ENCODE assay signal across 8 cellular contexts in genomic region chr2:191635333-191636234, GRCh38. TPM values are rescaled to one million over a fixed set of nuclear protein-coding genes. Genes with fewer than 3 reads are reported as not detected.
DNase-seq lines count a peak whose midpoint lies in the region; ATAC-seq, FAIRE-seq and TF ChIP-seq lines count a peak whose summit lies in the region.

No MANE protein-coding gene starts in this region.

- peak overlapping the region; percentile 41 for H3K4me3 Mint-ChIP-seq in astrocyte (ENCODE audit: unreplicated experiment)
- peak overlapping the region in 4 of 8 donors; percentile 3 to 77 (median 32) for H3K4me3 Mint-ChIP-seq in CD4-positive, alpha-beta memory T cell

- peak; percentile 78 for DNase-seq in AG08395 (ENCODE audit: low spot score)
- DNase-seq in astrocyte (ENCODE audit: low read depth): peak; percentile 95
- no peak for DNase-seq in DMS79 (lab: John Stamatoyannopoulos, UW)
- DNase-seq in DMS53 (lab: John Stamatoyannopoulos, UW): no peak
- no peak for DNase-seq in CD4-positive, alpha-beta memory T cell
- DNase-seq in NCI-H2107 treated with DMSO at 0.1 percent for 48 hours (lab: John Stamatoyannopoulos, UW; ENCODE audit: unreplicated experiment): no peak

- H3K27ac ChIP-seq in astrocyte (ENCODE audit: low read depth, low read length): peak overlapping the region; percentile 97
- no peak overlapping the region for H3K27ac ChIP-seq in CD4-positive, alpha-beta memory T cell (ENCODE audit: low read depth, low read length)

- H3K36me3 ChIP-seq in astrocyte (ENCODE audit: insufficient read depth, low read length): no peaks in the 10 kb centered on the region
- no peaks in the 10 kb centered on the region for H3K36me3 ChIP-seq in CD4-positive, alpha-beta memory T cell (ENCODE audit: insufficient read depth, low read length)

- no peaks in the 10 kb centered on the region for H3K27me3 Mint-ChIP-seq in astrocyte (ENCODE audit: low read depth, unreplicated experiment)
- H3K27me3 Mint-ChIP-seq in CD4-positive, alpha-beta memory T cell: no peaks in the 10 kb centered on the region

- H3K9me3 ChIP-seq in astrocyte (ENCODE audit: insufficient read depth, low read depth, low read length): no peaks in the 10 kb centered on the region
- H3K9me3 ChIP-seq in CD4-positive, alpha-beta memory T cell (ENCODE audit: control insufficient read depth in 1 of 2, low read length in 2 of 2): no peaks in the 10 kb centered on the region

- no peak for TF ChIP-seq CTCF in astrocyte (IDR thresholded peaks at IDR 0.05; ENCODE audit: insufficient read depth, low read depth, low read length)

- ATAC-seq in GM19043 (IDR thresholded peaks at IDR 0.05; ENCODE audit: low read depth, unreplicated experiment) (peak; percentile 63), HG03135 (IDR thresholded peaks at IDR 0.05; ENCODE audit: unreplicated experiment) (peak; percentile 76)

- intact Hi-C loops in CD4-positive, alpha-beta memory T cell (cut with micrococcal nuclease): loop anchor here (2.0 kb wide), 1 partner anchor 19 kb away; no protein-coding TSS in a partner anchor

- H3K4me2 ChIP-seq in astrocyte (ENCODE audit: low read length): peak overlapping the region; percentile 84

- POLR2A ChIA-PET in CD4-positive, alpha-beta memory T cell (lab: Charles Lee; ENCODE audit: partially characterized antibody): interaction anchor here (1.1 to 4.5 kb wide), 3 partner anchors 17 to 41 kb away, joined by 3 to 194 read pairs (median 76); partner anchors contain the start of gene NABP1

- H2AFZ ChIP-seq in astrocyte (ENCODE audit: low read depth, low read length): peak overlapping the region; percentile 3

- peak overlapping the region; percentile 31 for H3K4me3 ChIP-seq in astrocyte (ENCODE audit: insufficient read depth, low read depth, low read length)
- H3K4me3 ChIP-seq in CD4-positive, alpha-beta memory T cell (ENCODE audit: low read length in 2 of 2): no peak overlapping the region

- H3K4me1 ChIP-seq in astrocyte (ENCODE audit: insufficient read depth, low read length): peaks cover 38% of the 10 kb centered on the region
- peaks cover 53% of the 10 kb centered on the region for H3K4me1 ChIP-seq in CD4-positive, alpha-beta memory T cell (ENCODE audit: insufficient read depth, low read length)

- FAIRE-seq in astrocyte (lab: Jason Lieb, UNC): peak; percentile 95

- no peaks in the 10 kb centered on the region for H3K36me3 Mint-ChIP-seq in astrocyte (ENCODE audit: low read depth, unreplicated experiment)
- no peaks in the 10 kb centered on the region for H3K36me3 Mint-ChIP-seq in CD4-positive, alpha-beta memory T cell

- H3K4me1 Mint-ChIP-seq in astrocyte (ENCODE audit: low read depth, unreplicated experiment): peaks cover 42% of the 10 kb centered on the region
- peaks cover 41 to 66% (median 51%) of the 10 kb centered on the region in 4 donors for H3K4me1 Mint-ChIP-seq in CD4-positive, alpha-beta memory T cell

- H3K9ac ChIP-seq in astrocyte (ENCODE audit: low read length): peak overlapping the region; percentile 84

- no peaks in the 10 kb centered on the region for H3K9me3 Mint-ChIP-seq in astrocyte (ENCODE audit: unreplicated experiment)
- H3K9me3 Mint-ChIP-seq in CD4-positive, alpha-beta memory T cell: no peaks in the 10 kb centered on the region

- peak overlapping the region; percentile 95 for H3K27ac Mint-ChIP-seq in astrocyte (ENCODE audit: unreplicated experiment)
- H3K27ac Mint-ChIP-seq in CD4-positive, alpha-beta memory T cell: peak overlapping the region in 3 of 7 donors; percentile 40 to 88 (median 68)

- H4K20me1 ChIP-seq in astrocyte (ENCODE audit: insufficient read depth, low read length): no peaks in the 10 kb centered on the region

- H3K79me2 ChIP-seq in astrocyte (ENCODE audit: insufficient read depth, low read length): no peaks in the 10 kb centered on the region

- CTCF ChIA-PET in CD4-positive, alpha-beta memory T cell (lab: Charles Lee; ENCODE audit: partially characterized antibody): interaction anchor here (0.8 to 3.6 kb wide), 3 partner anchors 8 to 41 kb away, joined by 3 to 23 read pairs (median 5); no protein-coding TSS in a partner anchor

- no peaks in the 10 kb centered on the region for H3K27me3 ChIP-seq in astrocyte (ENCODE audit: insufficient read depth, low read length)
- H3K27me3 ChIP-seq in CD4-positive, alpha-beta memory T cell (ENCODE audit: insufficient read depth, low read length): no peaks in the 10 kb centered on the region

RNA-seq across cellular contexts. Expression of gene NABP1, which starts 42.4 kb away (rescaled TPM):
- total RNA-seq in astrocyte: 181 and 213 TPM in 2 replicates
- total RNA-seq in CD4-positive, alpha-beta memory T cell: 100 to 1,000 TPM; 107 to 111 TPM
- polyA plus RNA-seq in CD4-positive, alpha-beta memory T cell: 10 to 100 TPM; 14.6 to 22.4 TPM

Comparison
In these comparisons a context has a peak if more than half of its experiments do, and no peak if none do; other contexts are left out.
1. DNase-seq: peak in AG08395 (single experiment) and astrocyte (single experiment); none in DMS79 (single experiment), DMS53 (single experiment), CD4-positive, alpha-beta memory T cell (0 of 5) and NCI-H2107 treated with DMSO at 0.1 percent for 48 hours (single experiment).